In the genomic region with DNA sequence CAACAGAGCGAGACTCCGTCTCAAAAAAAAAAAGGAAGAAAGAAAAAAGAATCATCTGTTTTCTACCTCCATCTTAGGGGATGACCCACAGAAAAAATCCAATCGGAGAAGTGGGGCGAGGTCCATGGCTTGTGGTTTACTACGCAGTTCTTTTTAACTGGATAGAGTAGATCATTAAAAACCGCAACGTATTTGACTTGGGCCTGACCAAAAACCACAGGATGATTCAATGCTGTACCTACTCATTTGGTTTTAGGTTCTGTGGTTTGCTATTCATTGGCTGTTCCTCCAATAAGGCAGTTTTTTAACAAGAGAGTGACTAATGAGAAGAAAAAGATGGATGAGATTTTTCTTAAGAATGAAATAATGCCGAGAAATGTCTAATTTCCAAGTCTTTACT, we compare ENCODE assay signal across 10 cellular contexts.
DNase-seq lines count a peak whose midpoint lies in the region; ATAC-seq and TF ChIP-seq lines count a peak whose summit lies in the region.
"Had no signal": no experiment of that assay in that cellular context is flagged by ENCODE, and none has a peak within 500 bp of the region (broad histone marks: within the 10 kb centered on the region; RNA-seq: fewer than 3 reads in every experiment).

No MANE protein-coding gene starts in this region.

- H4K20me1 ChIP-seq in osteoblast (ENCODE audit: insufficient read depth, low read length): peaks cover 2% of the 10 kb centered on the region

- no peak overlapping the region for H3K4me2 ChIP-seq in osteoblast (ENCODE audit: insufficient read depth, low read length)
- H3K4me2 ChIP-seq: A549 had no signal

- no peak for TF ChIP-seq CTCF in osteoblast (IDR thresholded peaks at IDR 0.05; ENCODE audit: extremely low read depth, low read depth, low read length)

- H3K9me3 ChIP-seq in osteoblast (ENCODE audit: low read depth, low read length): no peaks in the 10 kb centered on the region
- H3K9me3 ChIP-seq: A549 had no signal

- ATAC-seq in activated CD4-positive, CD25-positive, alpha-beta regulatory T cell treated with anti-CD3 and anti-CD28 coated beads, Interleukin-2, amount 50 U/mL, for 24 hours: peak; percentile 81 to 84
- ATAC-seq in HG02759 (IDR thresholded peaks at IDR 0.05; ENCODE audit: unreplicated experiment): peak; percentile 94
- ATAC-seq: A549 had no signal

- H3K36me3 ChIP-seq in osteoblast (ENCODE audit: insufficient read depth, low read length): no peaks in the 10 kb centered on the region

- H3K27me3 ChIP-seq in osteoblast (ENCODE audit: insufficient read depth, low read length): peaks cover 73% of the 10 kb centered on the region

- no peaks in the 10 kb centered on the region for H3K79me2 ChIP-seq in osteoblast (ENCODE audit: insufficient read depth, low read length)

- DNase-seq in activated CD4-positive, CD25-positive, alpha-beta regulatory T cell (lab: John Stamatoyannopoulos, UW): no peak
- DNase-seq in NOMO-1 treated with DMSO at 0.1 percent for 48 hours (lab: John Stamatoyannopoulos, UW; ENCODE audit: unreplicated experiment) (peak; percentile 87), osteoblast (ENCODE audit: insufficient read length, low spot score, missing footprints) (peak; percentile 63), amygdala (lab: John Stamatoyannopoulos, UW) (no peak), iPS-NIHi7 (ENCODE audit: extremely low spot score) (no peak)
- DNase-seq in activated effector memory CD4-positive, alpha-beta T cell treated with Interleukin-2 at 50 U/mL for 16 hours: no peak
- DNase-seq: NCI-H446 treated with DMSO at 0.1 percent for 48 hours had no signal

- H3K4me1 ChIP-seq in osteoblast (ENCODE audit: insufficient read depth, low read length): peaks cover 3% of the 10 kb centered on the region
- H3K4me1 ChIP-seq: A549 had no signal

- no peak overlapping the region for H2AFZ ChIP-seq in osteoblast (ENCODE audit: low read length)

- H3K4me3 ChIP-seq in osteoblast (ENCODE audit: insufficient read depth, low read length): no peak overlapping the region
- H3K4me3 ChIP-seq: A549 had no signal

- H3K27ac ChIP-seq in osteoblast (ENCODE audit: low read depth, low read length): no peak overlapping the region
- H3K27ac ChIP-seq: A549 had no signal

Comparison
In these comparisons a context has a peak if more than half of its experiments do, and no peak if none do; other contexts are left out.
1. DNase-seq: peak in NOMO-1 treated with DMSO at 0.1 percent for 48 hours (single experiment) and osteoblast (single experiment); none in activated CD4-positive, CD25-positive, alpha-beta regulatory T cell (0 of 4), amygdala (0 of 56), iPS-NIHi7 (single experiment) and activated effector memory CD4-positive, alpha-beta T cell treated with Interleukin-2 at 50 U/mL for 16 hours (single experiment).